6 cellular contexts compared by ENCODE assay signal in genomic region chr14:49401373-49401772, GRCh38.
"Had no signal": no experiment of that assay in that cellular context is flagged by ENCODE, and none has a peak within 500 bp of the region (broad histone marks: within the 10 kb centered on the region; RNA-seq: fewer than 3 reads in every experiment).

No MANE protein-coding gene starts in this region.

- H3K27ac ChIP-seq: HL-60 had no signal

- DNase-seq: IMR-90, KBM-7, KG1 had no signal

- H3K4me3 ChIP-seq: K562 had no signal

- ATAC-seq: HepG2, K562 had no signal
